ENCODE assay signal across 22 cellular contexts in the genomic region with DNA sequence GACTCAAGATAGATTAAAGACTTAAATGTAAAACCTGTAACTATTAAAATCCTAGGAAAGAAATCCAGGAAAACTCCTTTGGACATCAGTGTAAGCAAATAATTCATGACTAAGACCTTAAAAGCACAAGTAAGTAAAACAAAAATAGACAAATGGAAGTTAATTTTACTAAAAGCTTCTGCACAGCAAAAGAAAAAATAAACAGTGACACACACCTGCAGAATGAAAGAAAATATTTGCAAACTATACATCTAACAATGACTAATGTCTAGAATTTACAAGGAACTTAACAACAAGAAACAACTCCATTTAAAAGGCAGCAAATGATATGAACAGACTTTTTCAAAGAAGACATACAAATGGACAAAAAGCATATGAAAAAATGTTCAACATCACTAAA.
A peak's percentile ranks its signal among the peaks of the same experiment; 100 is the strongest.
DNase-seq lines count a peak whose midpoint lies in the region; ATAC-seq and TF ChIP-seq lines count a peak whose summit lies in the region.
"Had no signal": no experiment of that assay in that cellular context is flagged by ENCODE, and none has a peak within 500 bp of the region (broad histone marks: within the 10 kb centered on the region; RNA-seq: fewer than 3 reads in every experiment).

No MANE protein-coding gene starts in this region.

- H4K8ac ChIP-seq in IMR-90 (ENCODE audit: low read depth in 2 of 2, low read length in 2 of 2) (no peak overlapping the region), neuronal stem cell (ENCODE audit: low read depth, low read length) (no peak overlapping the region)

- POLR2A ChIA-PET in IMR-90 (lab: Charles Lee; ENCODE audit: unreplicated experiment) (no interaction called here), PC-3 (lab: Charles Lee; ENCODE audit: unreplicated experiment) (no interaction called here)

- H3K14ac ChIP-seq in IMR-90 (replicated peaks; ENCODE audit: low read depth, low read length) (no peak overlapping the region), neuronal stem cell (ENCODE audit: low read length) (no peak overlapping the region)

- H2BK5ac ChIP-seq in IMR-90 (ENCODE audit: low read depth, low read length, poor library complexity, severe bottlenecking) (no peak overlapping the region), neuronal stem cell (ENCODE audit: low read length) (no peak overlapping the region)

- no peak for TF ChIP-seq POLR2A in IMR-90 (IDR thresholded peaks at IDR 0.05; ENCODE audit: low read depth, low read length)

- H2BK15ac ChIP-seq in IMR-90 (ENCODE audit: low read depth, low read length) (no peak overlapping the region), neuronal stem cell (ENCODE audit: low read length) (no peak overlapping the region)

- H3K4me3 Mint-ChIP-seq in activated T-cell treated with anti-CD3 and anti-CD28 coated beads, Interleukin-2, amount 50 U/mL, for 24 hours, result no peak overlapping the region
- H3K4me3 Mint-ChIP-seq: CD14-positive monocyte; CD4-positive, alpha-beta memory T cell; CD4-positive, CD25-positive, alpha-beta regulatory T cell; CD8-positive, alpha-beta memory T cell had no signal

- H2AFZ ChIP-seq in IMR-90 (replicated peaks; ENCODE audit: low read length, poor library complexity), result no peak overlapping the region
- H2AFZ ChIP-seq in PC-3 (ENCODE audit: low read length), result no peak overlapping the region
- H2AFZ ChIP-seq in neuronal stem cell (ENCODE audit: low read length), result no peak overlapping the region

- BruUV-seq in IMR-90 (replicated peaks; lab: Mats Ljungman, UMichigan) (no TSS peak), PC-3 (replicated peaks; lab: Mats Ljungman, UMichigan) (no TSS peak)

- H3K56ac ChIP-seq in IMR-90 (ENCODE audit: extremely low read depth, insufficient read depth, low read length), result no peak overlapping the region

- no peaks in the 10 kb centered on the region for H3K36me3 Mint-ChIP-seq in activated T-cell treated with anti-CD3 and anti-CD28 coated beads, Interleukin-2, amount 50 U/mL, for 24 hours (ENCODE audit: low read depth)
- H3K36me3 Mint-ChIP-seq: CD14-positive monocyte; CD4-positive, alpha-beta memory T cell; CD4-positive, CD25-positive, alpha-beta regulatory T cell; CD8-positive, alpha-beta memory T cell had no signal

- H3K9me2 ChIP-seq in PC-3 (replicated peaks; ENCODE audit: low read length), result no peaks in the 10 kb centered on the region

- TF ChIP-seq RAD21 in IMR-90 (IDR thresholded peaks at IDR 0.05; ENCODE audit: low read length), result no peak

- no peaks in the 10 kb centered on the region for H3K79me2 ChIP-seq in PC-3 (ENCODE audit: low read length)

- H3K18ac ChIP-seq in IMR-90 (ENCODE audit: low read depth, low read length) (no peak overlapping the region), neuronal stem cell (ENCODE audit: low read length) (no peak overlapping the region)

- dilution Hi-C loops in IMR-90 (cut with HindIII; ENCODE audit: low sequenced_read_pairs, unreplicated experiment), result no loop called here

- CTCF ChIA-PET in IMR-90 (lab: Yijun Ruan, JAX), result no interaction called here
- CTCF ChIA-PET in PC-3 (lab: Charles Lee), result no interaction called here

- in situ Hi-C loops in IMR-90 (cut with MboI; ENCODE audit: low sequenced_read_pairs), result no loop called here

- H4K91ac ChIP-seq in IMR-90 (ENCODE audit: insufficient read depth, low read depth, low read length) (no peak overlapping the region), neuronal stem cell (ENCODE audit: low read depth, low read length, poor library complexity) (no peak overlapping the region)

- H3K9me1 ChIP-seq in IMR-90 (ENCODE audit: insufficient read depth, low read length), result no peaks in the 10 kb centered on the region

- no peak overlapping the region for H2AK9ac ChIP-seq in IMR-90 (replicated peaks; ENCODE audit: low read depth, low read length, poor library complexity)

- H3K4me2 ChIP-seq in IMR-90 (ENCODE audit: low read depth, low read length) (no peak overlapping the region), PC-3 (ENCODE audit: low read length) (peak overlapping the region; percentile 47), neuronal stem cell (ENCODE audit: insufficient read depth, low read length, poor library complexity, severe bottlenecking) (no peak overlapping the region)
- H3K4me2 ChIP-seq: BLaER1 had no signal

- DNase-seq in DMS53 treated with DMSO at 0.1 percent for 48 hours (lab: John Stamatoyannopoulos, UW; ENCODE audit: unreplicated experiment), result peak; percentile 32
- peak; percentile 17 for DNase-seq in IMR-90
- peak; percentile 74 for DNase-seq in PC-3
- no peak for DNase-seq in activated T-cell treated with anti-CD3 and anti-CD28 coated beads, Interleukin-2, amount 50 U/mL, for 24 hours
- DNase-seq in left colon, result no peak
- DNase-seq in neuronal stem cell (ENCODE audit: low spot score), result no peak
- DNase-seq: 8988T; ACHN; BE2C; C1 segment of cervical spinal cord; CD4-positive, alpha-beta memory T cell; CD4-positive, CD25-positive, alpha-beta regulatory T cell; CD8-positive, alpha-beta memory T cell; DMS 273 treated with DMSO at 0.1 percent for 48 hours; DMS153; DMS79; DND-41; EL; GF-D8 had no signal

- no peak overlapping the region for H3K27ac Mint-ChIP-seq in activated T-cell treated with anti-CD3 and anti-CD28 coated beads, Interleukin-2, amount 50 U/mL, for 24 hours
- H3K27ac Mint-ChIP-seq: CD14-positive monocyte; CD4-positive, alpha-beta memory T cell; CD4-positive, CD25-positive, alpha-beta regulatory T cell; CD8-positive, alpha-beta memory T cell had no signal

- H4K5ac ChIP-seq in IMR-90 (ENCODE audit: low read depth, low read length), result no peak overlapping the region

- H2AK5ac ChIP-seq in IMR-90 (ENCODE audit: low read depth, low read length), result no peak overlapping the region
- H2AK5ac ChIP-seq in neuronal stem cell (ENCODE audit: low read depth, low read length), result no peak overlapping the region

- H3K36me3 ChIP-seq in IMR-90 (ENCODE audit: control insufficient read depth, insufficient read depth, low read length) (no peaks in the 10 kb centered on the region), PC-3 (ENCODE audit: low read depth, low read length) (no peaks in the 10 kb centered on the region), neuronal stem cell (replicated peaks in 1 of 2; ENCODE audit: control insufficient read depth in 2 of 2, insufficient read depth in 2 of 2, low read length in 2 of 2) (no peaks in the 10 kb centered on the region)
- H3K36me3 ChIP-seq: BE2C, BLaER1 had no signal

- H3K27me3 ChIP-seq in IMR-90 (ENCODE audit: control insufficient read depth, insufficient read depth, low read length), result no peaks in the 10 kb centered on the region
- no peaks in the 10 kb centered on the region for H3K27me3 ChIP-seq in PC-3 (ENCODE audit: low read length)
- H3K27me3 ChIP-seq in neuronal stem cell (ENCODE audit: control insufficient read depth in 3 of 3, insufficient read depth in 3 of 3, low read depth in 1 of 3, low read length in 3 of 3), result no peaks in the 10 kb centered on the region
- H3K27me3 ChIP-seq: BE2C, BLaER1 had no signal

- TF ChIP-seq CTCF in IMR-90 (conservative IDR thresholded peaks at IDR 0.05; ENCODE audit: low read depth, low read length) (no peak), PC-3 (conservative IDR thresholded peaks at IDR 0.05; ENCODE audit: low read depth, low read length) (no peak)

- H3K4me1 Mint-ChIP-seq in activated T-cell treated with anti-CD3 and anti-CD28 coated beads, Interleukin-2, amount 50 U/mL, for 24 hours (ENCODE audit: low read depth), result no peaks in the 10 kb centered on the region
- H3K4me1 Mint-ChIP-seq: CD14-positive monocyte; CD4-positive, alpha-beta memory T cell; CD4-positive, CD25-positive, alpha-beta regulatory T cell; CD8-positive, alpha-beta memory T cell had no signal

- no peaks in the 10 kb centered on the region for H3K27me3 Mint-ChIP-seq in activated T-cell treated with anti-CD3 and anti-CD28 coated beads, Interleukin-2, amount 50 U/mL, for 24 hours
- H3K27me3 Mint-ChIP-seq: CD4-positive, alpha-beta memory T cell; CD4-positive, CD25-positive, alpha-beta regulatory T cell; CD8-positive, alpha-beta memory T cell had no signal

- no peak overlapping the region for H2BK12ac ChIP-seq in neuronal stem cell (ENCODE audit: low read length)

- H3K4me1 ChIP-seq in IMR-90 (ENCODE audit: control insufficient read depth, insufficient read depth, low read length) (no peaks in the 10 kb centered on the region), PC-3 (ENCODE audit: insufficient read depth, low read length) (peaks cover 21% of the 10 kb centered on the region), neuronal stem cell (ENCODE audit: control insufficient read depth in 2 of 2, insufficient read depth in 1 of 2, low read depth in 1 of 2, low read length in 2 of 2) (no peaks in the 10 kb centered on the region)
- H3K4me1 ChIP-seq: BE2C had no signal

- H4K20me1 ChIP-seq in IMR-90 (ENCODE audit: insufficient read depth, low read length) (no peaks in the 10 kb centered on the region), PC-3 (ENCODE audit: low read length) (no peaks in the 10 kb centered on the region)
- H4K20me1 ChIP-seq: BLaER1 had no signal

- no peak overlapping the region for H3K23ac ChIP-seq in IMR-90 (ENCODE audit: low read depth, low read length)
- H3K23ac ChIP-seq in neuronal stem cell (ENCODE audit: low read depth, low read length, poor library complexity), result no peak overlapping the region

- no peak overlapping the region for H2BK20ac ChIP-seq in IMR-90 (ENCODE audit: low read depth, low read length)

- ATAC-seq in IMR-90 (ENCODE audit: low read depth) (peak; percentile 27; the same call in 1 of the 2 replicates), PC-3 (peak; percentile 96), left colon (no peak), GM18858 (IDR thresholded peaks at IDR 0.05; ENCODE audit: unreplicated experiment) (no peak)

- H3K9ac ChIP-seq in IMR-90 (ENCODE audit: low read depth, low read length) (no peak overlapping the region), PC-3 (ENCODE audit: low read length) (no peak overlapping the region), neuronal stem cell (ENCODE audit: low read depth, low read length, poor library complexity) (no peak overlapping the region)
- H3K9ac ChIP-seq: BLaER1 had no signal

- H3K9me3 ChIP-seq in IMR-90 (ENCODE audit: control insufficient read depth, insufficient read depth, low read length) (no peaks in the 10 kb centered on the region; the same call in 1 of the 2 replicates), PC-3 (ENCODE audit: low read length) (no peaks in the 10 kb centered on the region), neuronal stem cell (replicated peaks in 1 of 2; ENCODE audit: control insufficient read depth in 2 of 2, insufficient read depth in 1 of 2, low read depth in 1 of 2, low read length in 2 of 2) (no peaks in the 10 kb centered on the region)
- H3K9me3 ChIP-seq: BE2C had no signal

- H3K27ac ChIP-seq in IMR-90 (ENCODE audit: insufficient read depth, low read length) (no peak overlapping the region), PC-3 (ENCODE audit: low read length) (peak overlapping the region; percentile 88), neuronal stem cell (replicated peaks; ENCODE audit: low read length) (no peak overlapping the region)
- H3K27ac ChIP-seq: BLaER1 had no signal

- H2BK120ac ChIP-seq in IMR-90 (ENCODE audit: low read depth, low read length) (no peak overlapping the region), neuronal stem cell (ENCODE audit: low read depth, low read length) (no peak overlapping the region)

- H3K4me3 ChIP-seq in IMR-90 (ENCODE audit: insufficient read depth, low read depth, low read length) (no peak overlapping the region), PC-3 (ENCODE audit: low read length) (no peak overlapping the region), neuronal stem cell (ENCODE audit: low read length in 2 of 2) (no peak overlapping the region)
- H3K4me3 ChIP-seq: BLaER1 had no signal

- intact Hi-C loops in IMR-90 (cut with micrococcal nuclease), result no loop called here
- intact Hi-C loops in PC-3 (cut with micrococcal nuclease), result loop anchor here (5.0 kb wide), 1 partner anchor 134 kb away; no protein-coding TSS in a partner anchor
- intact Hi-C loops in left colon (cut with DNase I, micrococcal nuclease), result no loop called here

- H3F3A ChIP-seq in PC-3 (ENCODE audit: low read length, unreplicated experiment), result no peaks in the 10 kb centered on the region

- peaks cover 26% of the 10 kb centered on the region for H3K9me3 Mint-ChIP-seq in activated T-cell treated with anti-CD3 and anti-CD28 coated beads, Interleukin-2, amount 50 U/mL, for 24 hours

- H3K79me1 ChIP-seq in IMR-90 (ENCODE audit: low read depth in 1 of 2, low read length in 2 of 2), result no peaks in the 10 kb centered on the region
- no peaks in the 10 kb centered on the region for H3K79me1 ChIP-seq in neuronal stem cell (ENCODE audit: low read depth, low read length)

- H3K4ac ChIP-seq in IMR-90 (ENCODE audit: low read depth, low read length) (no peak overlapping the region), neuronal stem cell (ENCODE audit: low read length) (no peak overlapping the region)

Comparison
In these comparisons a context has a peak if more than half of its experiments do, and no peak if none do; other contexts are left out.
1. DNase-seq: peak in DMS53 treated with DMSO at 0.1 percent for 48 hours (single experiment), IMR-90 (single experiment) and PC-3 (single experiment); none in activated T-cell treated with anti-CD3 and anti-CD28 coated beads, Interleukin-2, amount 50 U/mL, for 24 hours (single experiment), left colon (0 of 2) and neuronal stem cell (single experiment).
2. ATAC-seq: peak in IMR-90 (single experiment) and PC-3 (single experiment); none in left colon (single experiment) and GM18858 (single experiment).